ENCODE assay signal across 8 cellular contexts in the genomic region with DNA sequence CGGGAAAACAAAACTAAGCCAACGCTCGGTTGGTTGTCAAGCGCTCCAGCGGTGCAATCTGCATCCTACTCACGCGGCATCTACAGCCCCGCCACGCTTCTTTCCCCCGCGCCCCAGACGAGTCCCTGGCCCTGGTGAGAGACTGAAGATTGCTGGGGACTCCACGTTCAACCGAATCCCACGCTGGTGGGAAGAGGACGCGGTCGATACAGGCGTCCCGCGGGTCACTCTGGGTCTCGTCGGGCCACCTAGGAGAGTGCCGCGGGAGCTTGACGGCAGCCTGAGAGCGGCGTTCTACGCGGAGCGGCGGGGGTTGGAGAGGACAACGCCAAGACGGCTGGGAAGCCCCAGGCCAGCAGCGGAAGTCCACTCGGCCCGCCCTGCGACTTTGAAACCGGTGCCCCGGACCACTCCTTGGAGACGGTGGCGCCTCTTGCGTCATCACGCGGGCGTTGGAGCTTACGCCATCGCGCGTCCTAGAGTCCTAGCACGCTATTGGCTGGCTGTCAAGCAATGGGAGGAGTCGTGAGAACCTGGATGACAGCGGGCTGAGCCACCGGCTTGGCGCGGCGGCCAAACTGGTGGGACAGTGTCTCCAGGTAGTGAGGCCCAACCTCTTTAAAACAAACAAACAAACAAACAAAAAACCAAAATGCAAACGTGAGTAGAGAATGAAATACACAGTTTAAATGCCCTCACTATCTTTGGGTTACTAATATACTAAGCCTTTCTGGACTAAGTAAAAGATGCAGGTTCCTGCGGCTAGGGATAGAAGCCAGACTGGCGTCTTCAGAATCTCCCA. TPM values are rescaled to one million over a fixed set of nuclear protein-coding genes. Genes with fewer than 3 reads are reported as not detected.
A peak's percentile ranks its signal among the peaks of the same experiment; 100 is the strongest.
DNase-seq lines count a peak whose midpoint lies in the region; ATAC-seq and TF ChIP-seq lines count a peak whose summit lies in the region.

A gene (minus strand): TSS at position 367 of the 802 bp plus-strand sequence. CDS start 436 bp downstream, outside the sequence.

- DNase-seq in GM06990 (ENCODE audit: extremely low read depth, insufficient read length) (peak; percentile 94), NCI-H1092 (lab: John Stamatoyannopoulos, UW) (peak; percentile 98), glomerular endothelial cell (ENCODE audit: extremely low read depth, low read depth, low spot score) (peak; percentile 88), occipital lobe (lab: John Stamatoyannopoulos, UW) (peak; percentile 93), testis (peak; percentile 100)

- peaks cover 41% of the 10 kb centered on the region for H3K4me1 Mint-ChIP-seq in activated naive CD4-positive, alpha-beta T cell treated with anti-CD3 and anti-CD28 coated beads, Interleukin-2, amount 50 U/mL, for 24 hours

- H3K27ac ChIP-seq in testis = peak within 1 kb of the TSS; percentile 93 to 99

- ATAC-seq in HG02588 (IDR thresholded peaks at IDR 0.05; ENCODE audit: unreplicated experiment) (peak; percentile 96), SK-N-SH treated with all-trans-retinoic acid at 6 μM for 48 hours (peak; percentile 94)

- intact Hi-C loops in testis (cut with DNase I; ENCODE audit: low total_unique reads) = no loop called here

- H3K4me1 ChIP-seq in testis = peaks cover 10% of the 10 kb centered on the region

- H3K36me3 ChIP-seq in GM06990 (ENCODE audit: control insufficient read depth, insufficient read depth, low read length) (no peaks in the 10 kb centered on the region), testis (ENCODE audit: low read depth, missing control alignments) (no peaks in the 10 kb centered on the region)

- no peak within 1 kb of the TSS for H3K27ac Mint-ChIP-seq in activated naive CD4-positive, alpha-beta T cell treated with anti-CD3 and anti-CD28 coated beads, Interleukin-2, amount 50 U/mL, for 24 hours

- 0 to 1% methylated on average over 41 to 58 of the region's 60 CpGs for WGBS in testis, 2 donors

- H3K36me3 Mint-ChIP-seq in activated naive CD4-positive, alpha-beta T cell treated with anti-CD3 and anti-CD28 coated beads, Interleukin-2, amount 50 U/mL, for 24 hours = no peaks in the 10 kb centered on the region

- H3K27me3 Mint-ChIP-seq in activated naive CD4-positive, alpha-beta T cell treated with anti-CD3 and anti-CD28 coated beads, Interleukin-2, amount 50 U/mL, for 24 hours = no peaks in the 10 kb centered on the region

- H3K9me3 ChIP-seq in testis = no peaks in the 10 kb centered on the region

- H3K4me3 ChIP-seq in GM06990 (replicated peaks; ENCODE audit: low read depth, low read length) = peak within 1 kb of the TSS; percentile 88
- H3K4me3 ChIP-seq in testis = peak within 1 kb of the TSS; percentile 81 to 91

- peak within 1 kb of the TSS; percentile 2 for H3K4me3 Mint-ChIP-seq in activated naive CD4-positive, alpha-beta T cell treated with anti-CD3 and anti-CD28 coated beads, Interleukin-2, amount 50 U/mL, for 24 hours

- no peaks in the 10 kb centered on the region for H3K9me3 Mint-ChIP-seq in activated naive CD4-positive, alpha-beta T cell treated with anti-CD3 and anti-CD28 coated beads, Interleukin-2, amount 50 U/mL, for 24 hours

- TF ChIP-seq CTCF in GM06990 (IDR thresholded peaks at IDR 0.05; ENCODE audit: insufficient read depth, low read length, poor library complexity, severe bottlenecking) (no peak), testis (IDR thresholded peaks at IDR 0.05) (no peak)

- H3K27me3 ChIP-seq in GM06990 (replicated peaks; ENCODE audit: control insufficient read depth, insufficient read depth, low read length) (no peaks in the 10 kb centered on the region), testis (no peaks in the 10 kb centered on the region)

- peak; percentile 51 for TF ChIP-seq POLR2A in testis (IDR thresholded peaks at IDR 0.05)

TF ChIP-seq in SK-N-SH treated with all-trans-retinoic acid at 6 μM for 48 hours, 23 proteins besides CTCF, POLR2A, EP300 and RAD21:
- TF ChIP-seq ZFP3 (CRISPR knock-in tag; IDR thresholded peaks at IDR 0.05) (peak; percentile 49; the same call in 1 of the 2 replicates), ZFP30 (CRISPR knock-in tag; IDR thresholded peaks at IDR 0.05) (no peak)
- TF ChIP-seq, protein P1, sequence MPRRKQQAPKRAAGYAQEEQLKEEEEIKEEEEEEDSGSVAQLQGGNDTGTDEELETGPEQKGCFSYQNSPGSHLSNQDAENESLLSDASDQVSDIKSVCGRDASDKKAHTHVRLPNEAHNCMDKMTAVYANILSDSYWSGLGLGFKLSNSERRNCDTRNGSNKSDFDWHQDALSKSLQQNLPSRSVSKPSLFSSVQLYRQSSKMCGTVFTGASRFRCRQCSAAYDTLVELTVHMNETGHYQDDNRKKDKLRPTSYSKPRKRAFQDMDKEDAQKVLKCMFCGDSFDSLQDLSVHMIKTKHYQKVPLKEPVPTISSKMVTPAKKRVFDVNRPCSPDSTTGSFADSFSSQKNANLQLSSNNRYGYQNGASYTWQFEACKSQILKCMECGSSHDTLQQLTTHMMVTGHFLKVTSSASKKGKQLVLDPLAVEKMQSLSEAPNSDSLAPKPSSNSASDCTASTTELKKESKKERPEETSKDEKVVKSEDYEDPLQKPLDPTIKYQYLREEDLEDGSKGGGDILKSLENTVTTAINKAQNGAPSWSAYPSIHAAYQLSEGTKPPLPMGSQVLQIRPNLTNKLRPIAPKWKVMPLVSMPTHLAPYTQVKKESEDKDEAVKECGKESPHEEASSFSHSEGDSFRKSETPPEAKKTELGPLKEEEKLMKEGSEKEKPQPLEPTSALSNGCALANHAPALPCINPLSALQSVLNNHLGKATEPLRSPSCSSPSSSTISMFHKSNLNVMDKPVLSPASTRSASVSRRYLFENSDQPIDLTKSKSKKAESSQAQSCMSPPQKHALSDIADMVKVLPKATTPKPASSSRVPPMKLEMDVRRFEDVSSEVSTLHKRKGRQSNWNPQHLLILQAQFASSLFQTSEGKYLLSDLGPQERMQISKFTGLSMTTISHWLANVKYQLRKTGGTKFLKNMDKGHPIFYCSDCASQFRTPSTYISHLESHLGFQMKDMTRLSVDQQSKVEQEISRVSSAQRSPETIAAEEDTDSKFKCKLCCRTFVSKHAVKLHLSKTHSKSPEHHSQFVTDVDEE (CRISPR knock-in tag; IDR thresholded peaks at IDR 0.05) = 0 out of 2 replicates have a peak, but pooled peaks have one; percentile 26

RNA-seq across cellular contexts. Expression of the gene that starts here (rescaled TPM):
- total RNA-seq in glomerular endothelial cell = 10.7 and 12.3 TPM in 2 replicates
- total RNA-seq in occipital lobe = 94.8 TPM
- 10 to 100 TPM; 17.5 to 25.3 TPM for total RNA-seq in testis
- polyA plus RNA-seq in testis (ENCODE audit: insufficient read depth, low read depth, low replicate concordance) = 5.9 TPM

Comparison
In these comparisons a context has a peak if more than half of its experiments do, and no peak if none do; other contexts are left out.
1. Peak in every context shown above with its lines: DNase-seq, ATAC-seq, H3K4me3 ChIP-seq and H3K27ac ChIP-seq.